1 cellular context compared by ENCODE assay signal in the genomic region with DNA sequence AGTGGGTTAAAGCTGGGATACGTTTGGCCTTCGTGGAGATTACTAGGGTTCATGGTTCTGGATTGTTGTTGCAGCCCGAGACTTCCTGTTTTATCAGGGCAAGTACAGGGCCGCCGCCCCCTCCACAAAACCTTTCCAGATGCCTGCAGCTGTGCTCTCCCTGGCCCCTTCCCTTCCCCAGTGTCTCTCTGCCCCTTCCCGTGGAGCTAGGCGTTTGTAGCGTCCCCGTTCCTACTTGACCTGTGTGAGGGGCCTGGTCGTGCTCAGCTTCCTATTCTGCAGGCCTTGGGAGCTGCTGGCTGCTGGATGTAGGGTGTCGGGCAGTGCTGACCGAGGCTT.
TF ChIP-seq lines count a peak whose summit lies in the region.

No MANE protein-coding gene starts in this region.

TF ChIP-seq in A549, 52 proteins besides CTCF, POLR2A, EP300 and RAD21 (continued from another document):
- no peak for TF ChIP-seq REST (IDR thresholded peaks at IDR 0.05)
- no peak for TF ChIP-seq MAX (IDR thresholded peaks at IDR 0.05)
- TF ChIP-seq EHMT2 (IDR thresholded peaks at IDR 0.05; ENCODE audit: low read depth) = no peak
- TF ChIP-seq JUNB (IDR thresholded peaks at IDR 0.05) = no peak
- TF ChIP-seq NPAS2 (CRISPR knock-in tag; IDR thresholded peaks at IDR 0.05; ENCODE audit: borderline replicate concordance) = no peak
- no peak for TF ChIP-seq RCOR1 (IDR thresholded peaks at IDR 0.05; ENCODE audit: low read depth, low read length)
TF ChIP-seq in A549: peak in this region for 0.
